Comparison of ENCODE assay signal across 23 cellular contexts in the genomic region with DNA sequence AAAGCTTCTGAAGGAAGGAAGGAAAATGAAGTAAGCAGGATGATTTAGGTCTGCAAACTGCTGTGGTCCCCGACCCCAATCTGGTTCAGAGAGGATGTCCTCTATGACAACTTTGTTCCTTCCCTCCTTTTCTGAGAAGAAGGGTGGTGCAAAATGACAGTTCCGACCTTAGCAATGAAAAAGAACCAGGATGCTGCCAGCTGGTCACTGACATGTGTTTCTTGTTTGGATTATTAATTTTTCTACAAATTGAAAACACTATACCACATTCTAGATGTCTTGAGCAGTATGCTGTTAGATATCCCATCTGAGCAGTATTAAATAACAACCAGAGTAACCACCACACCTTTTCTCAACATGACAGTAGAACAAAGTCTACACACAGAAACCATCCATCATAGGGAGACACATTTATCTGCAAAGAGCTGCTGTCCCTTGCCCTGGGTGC. TPM values are rescaled to one million over a fixed set of nuclear protein-coding genes. Genes with fewer than 3 reads are reported as not detected.
DNase-seq lines count a peak whose midpoint lies in the region; ATAC-seq, FAIRE-seq and TF ChIP-seq lines count a peak whose summit lies in the region.
"Had no signal": no experiment of that assay in that cellular context is flagged by ENCODE, and none has a peak within 500 bp of the region (broad histone marks: within the 10 kb centered on the region; RNA-seq: fewer than 3 reads in every experiment).

No MANE protein-coding gene starts in this region.

- peak; percentile 51 for ATAC-seq in stimulated activated effector memory CD8-positive, alpha-beta T cell treated with anti-CD3 and anti-CD28 coated beads, Interleukin-12 subunit alpha, Interleukin-12 subunit beta, amount 100 ng/mL, for 72 hours
- ATAC-seq: A549; body of pancreas; left ventricle myocardium superior; right cardiac atrium; stimulated activated naive B cell treated with anti-CD40 and anti-IgM and Interleukin-4, amounts not matched to agents 10 μg/mL and 1 μg/mL and 100 μg/mL, for 72 hours had no signal

- CTCF ChIA-PET in activated CD4-positive, alpha-beta T cell treated with anti-CD3 and anti-CD28 coated beads, Interleukin-2, amount 10 ng/mL, durations not matched to agents 7 days and 5 days (lab: Charles Lee) = interaction anchor here (0.7 to 1.6 kb wide), 5 partner anchors 8 to 77 kb away, joined by 3 to 4 read pairs (median 4); no protein-coding TSS in a partner anchor
- CTCF ChIA-PET in SK-N-SH (lab: Yijun Ruan, JAX) (interaction anchor here (1.5 to 3.9 kb wide), 3 partner anchors 11 to 91 kb away, joined by 3 to 21 read pairs (median 7); no protein-coding TSS in a partner anchor), endothelial cell of umbilical vein (lab: Charles Lee) (interaction anchor here (0.8 to 1.5 kb wide), 11 partner anchors 8 to 92 kb away, joined by 3 to 8 read pairs (median 3); no protein-coding TSS in a partner anchor)

- no peak overlapping the region for H2AFZ ChIP-seq in SK-N-SH (ENCODE audit: low read depth)
- peak overlapping the region; percentile 60 for H2AFZ ChIP-seq in endothelial cell of umbilical vein (ENCODE audit: low read depth, low read length)

- H3K27ac Mint-ChIP-seq in activated CD4-positive, alpha-beta T cell treated with anti-CD3 and anti-CD28 coated beads, Interleukin-2, amount 10 ng/mL, durations not matched to agents 7 days and 5 days = peak overlapping the region; percentile 88
- peak overlapping the region; percentile 35 for H3K27ac Mint-ChIP-seq in stimulated activated effector memory CD8-positive, alpha-beta T cell treated with anti-CD3 and anti-CD28 coated beads, Interleukin-12 subunit alpha, Interleukin-12 subunit beta, amount 100 ng/mL, for 72 hours
- H3K27ac Mint-ChIP-seq: activated naive CD4-positive, alpha-beta T cell treated with anti-CD3 and anti-CD28 coated beads, Interleukin-2, amount 50 U/mL, for 24 hours; endodermal cell; stimulated activated naive B cell treated with anti-CD40 and anti-IgM and Interleukin-4, amounts not matched to agents 10 μg/mL and 1 μg/mL and 100 μg/mL, for 72 hours had no signal

- H3K27me3 ChIP-seq in SK-N-SH (ENCODE audit: insufficient read depth) (no peaks in the 10 kb centered on the region), endothelial cell of umbilical vein (ENCODE audit: control insufficient read depth in 2 of 2, insufficient read depth in 2 of 2, low read length in 2 of 2) (peaks cover 0 to 2% of the 10 kb centered on the region in 2 experiments)
- H3K27me3 ChIP-seq: body of pancreas had no signal

- H3K4me3 ChIP-seq in SK-N-SH (ENCODE audit: low read depth in 2 of 2, low read length in 1 of 2) = no peak overlapping the region
- H3K4me3 ChIP-seq in endothelial cell of umbilical vein (replicated peaks in 1 of 3; ENCODE audit: insufficient read depth in 1 of 3, low read depth in 1 of 3, low read length in 3 of 3) = no peak overlapping the region
- H3K4me3 ChIP-seq: A549, body of pancreas had no signal

- TF ChIP-seq CTCF in SK-N-SH (IDR thresholded peaks at IDR 0.05) = no peak
- TF ChIP-seq CTCF in endothelial cell of umbilical vein (IDR thresholded peaks at IDR 0.05; ENCODE audit: extremely low read depth in 1 of 2, insufficient read depth in 1 of 2, low read depth in 1 of 2, low read length in 2 of 2) = no peak

- no peaks in the 10 kb centered on the region for H3K9me2 ChIP-seq in SK-N-SH

- H3K4me2 ChIP-seq in SK-N-SH (no peak overlapping the region), endothelial cell of umbilical vein (ENCODE audit: insufficient read depth, low read length) (no peak overlapping the region)
- H3K4me2 ChIP-seq: A549 had no signal

- intact Hi-C loops in endothelial cell of umbilical vein (cut with micrococcal nuclease) = no loop called here

- peak in 1 of 2 experiments; percentile 72; a peak in 1 of 4 replicates for TF ChIP-seq EP300 in SK-N-SH (IDR thresholded peaks at IDR 0.05; ENCODE audit: borderline replicate concordance in 1 of 2, low read depth in 1 of 2, low read length in 1 of 2)

- POLR2A ChIA-PET in activated CD4-positive, alpha-beta T cell treated with anti-CD3 and anti-CD28 coated beads, Interleukin-2, amount 10 ng/mL, durations not matched to agents 7 days and 5 days (lab: Charles Lee) = interaction anchor here (1.5 kb wide), 1 partner anchor 65 kb away, joined by 3 read pairs; no protein-coding TSS in a partner anchor
- POLR2A ChIA-PET in SK-N-SH (lab: Yijun Ruan, JAX) (no interaction called here), endothelial cell of umbilical vein (lab: Charles Lee) (no interaction called here)

- dilution Hi-C loops in endothelial cell of umbilical vein (cut with MboI; ENCODE audit: extremely low pct_ligation_motif_present, low sequenced_read_pairs) = no loop called here

- H3K9me1 ChIP-seq in endothelial cell of umbilical vein (replicated peaks; ENCODE audit: control insufficient read depth, extremely low read depth, insufficient read depth, low read length) = no peaks in the 10 kb centered on the region

- H3K4me1 Mint-ChIP-seq in activated CD4-positive, alpha-beta T cell treated with anti-CD3 and anti-CD28 coated beads, Interleukin-2, amount 10 ng/mL, durations not matched to agents 7 days and 5 days = peaks cover 71% of the 10 kb centered on the region
- peaks cover 23% of the 10 kb centered on the region for H3K4me1 Mint-ChIP-seq in stimulated activated effector memory CD8-positive, alpha-beta T cell treated with anti-CD3 and anti-CD28 coated beads, Interleukin-12 subunit alpha, Interleukin-12 subunit beta, amount 100 ng/mL, for 72 hours
- H3K4me1 Mint-ChIP-seq: stimulated activated naive B cell treated with anti-CD40 and anti-IgM and Interleukin-4, amounts not matched to agents 10 μg/mL and 1 μg/mL and 100 μg/mL, for 72 hours had no signal

- H3K9ac ChIP-seq in SK-N-SH = no peak overlapping the region
- H3K9ac ChIP-seq in endothelial cell of umbilical vein (replicated peaks; ENCODE audit: extremely low read depth, insufficient read depth, low read length) = no peak overlapping the region

- peaks cover 12 to 20% of the 10 kb centered on the region in 2 experiments for H3K4me1 ChIP-seq in SK-N-SH (ENCODE audit: control insufficient read depth in 1 of 2, insufficient read depth in 2 of 2, low read depth in 1 of 2, low read length in 1 of 2)
- H3K4me1 ChIP-seq in endothelial cell of umbilical vein (ENCODE audit: control insufficient read depth, extremely low read depth, insufficient read depth, low read length) = peaks cover 5% of the 10 kb centered on the region

- WGBS in SK-N-SH (ENCODE audit: low lambda C conversion rate) = 47% methylated on average over 2 of the region's 2 CpGs

- peaks cover 32% of the 10 kb centered on the region for H3K36me3 Mint-ChIP-seq in activated CD4-positive, alpha-beta T cell treated with anti-CD3 and anti-CD28 coated beads, Interleukin-2, amount 10 ng/mL, durations not matched to agents 7 days and 5 days (ENCODE audit: low read depth)
- no peaks in the 10 kb centered on the region for H3K36me3 Mint-ChIP-seq in stimulated activated effector memory CD8-positive, alpha-beta T cell treated with anti-CD3 and anti-CD28 coated beads, Interleukin-12 subunit alpha, Interleukin-12 subunit beta, amount 100 ng/mL, for 72 hours
- H3K36me3 Mint-ChIP-seq: activated naive CD4-positive, alpha-beta T cell treated with anti-CD3 and anti-CD28 coated beads, Interleukin-2, amount 50 U/mL, for 24 hours; immature natural killer cell; stimulated activated naive B cell treated with anti-CD40 and anti-IgM and Interleukin-4, amounts not matched to agents 10 μg/mL and 1 μg/mL and 100 μg/mL, for 72 hours had no signal

- H3K27ac ChIP-seq in SK-N-SH (ENCODE audit: low read depth in 2 of 2, low read length in 1 of 2) (no peak overlapping the region), endothelial cell of umbilical vein (ENCODE audit: insufficient read depth, low read depth, low read length) (no peak overlapping the region)
- H3K27ac ChIP-seq: A549 had no signal

- peaks cover 8% of the 10 kb centered on the region for H3K27me3 Mint-ChIP-seq in activated CD4-positive, alpha-beta T cell treated with anti-CD3 and anti-CD28 coated beads, Interleukin-2, amount 10 ng/mL, durations not matched to agents 7 days and 5 days
- H3K27me3 Mint-ChIP-seq: activated naive CD4-positive, alpha-beta T cell treated with anti-CD3 and anti-CD28 coated beads, Interleukin-2, amount 50 U/mL, for 24 hours had no signal

- H3K9me3 ChIP-seq in SK-N-SH = no peaks in the 10 kb centered on the region
- H3K9me3 ChIP-seq in endothelial cell of umbilical vein (replicated peaks; ENCODE audit: control insufficient read depth, insufficient read depth, low read length) = no peaks in the 10 kb centered on the region
- H3K9me3 ChIP-seq: A549, body of pancreas had no signal

- no peak for TF ChIP-seq RAD21 in SK-N-SH (IDR thresholded peaks at IDR 0.05; ENCODE audit: low read length)

- H4K20me1 ChIP-seq in SK-N-SH (ENCODE audit: insufficient read depth) (no peaks in the 10 kb centered on the region), endothelial cell of umbilical vein (replicated peaks; ENCODE audit: control insufficient read depth, extremely low read depth, insufficient read depth, low read length) (no peaks in the 10 kb centered on the region)

- H3K36me3 ChIP-seq in SK-N-SH (replicated peaks in 1 of 2; ENCODE audit: control insufficient read depth in 1 of 2, insufficient read depth in 2 of 2, low read length in 1 of 2) (no peaks in the 10 kb centered on the region), endothelial cell of umbilical vein (ENCODE audit: control insufficient read depth in 2 of 2, extremely low read depth in 1 of 2, insufficient read depth in 2 of 2, low read length in 2 of 2) (no peaks in the 10 kb centered on the region)

- BruUV-seq in endothelial cell of umbilical vein (replicated peaks; lab: Mats Ljungman, UMichigan) = no TSS peak

- H3K9me3 Mint-ChIP-seq in activated CD4-positive, alpha-beta T cell treated with anti-CD3 and anti-CD28 coated beads, Interleukin-2, amount 10 ng/mL, durations not matched to agents 7 days and 5 days = no peaks in the 10 kb centered on the region
- no peaks in the 10 kb centered on the region for H3K9me3 Mint-ChIP-seq in stimulated activated effector memory CD8-positive, alpha-beta T cell treated with anti-CD3 and anti-CD28 coated beads, Interleukin-12 subunit alpha, Interleukin-12 subunit beta, amount 100 ng/mL, for 72 hours
- H3K9me3 Mint-ChIP-seq: activated naive CD4-positive, alpha-beta T cell treated with anti-CD3 and anti-CD28 coated beads, Interleukin-2, amount 50 U/mL, for 24 hours; endodermal cell; immature natural killer cell; stimulated activated naive B cell treated with anti-CD40 and anti-IgM and Interleukin-4, amounts not matched to agents 10 μg/mL and 1 μg/mL and 100 μg/mL, for 72 hours had no signal

- H3F3A ChIP-seq in SK-N-SH (replicated peaks; ENCODE audit: insufficient read depth) = peaks cover 14% of the 10 kb centered on the region

- no peak for TF ChIP-seq POLR2A in endothelial cell of umbilical vein (IDR thresholded peaks at IDR 0.05; ENCODE audit: low read depth, low read length)

- peak; percentile 14 for DNase-seq in activated CD4-positive, alpha-beta T cell treated with anti-CD3 and anti-CD28 coated beads, Interleukin-2, amount 10 ng/mL, durations not matched to agents 7 days and 5 days
- no peak for DNase-seq in activated CD4-positive, alpha-beta T cell treated with anti-CD3 and anti-CD28 coated beads for 4 hours
- DNase-seq in SK-N-SH (no peak), endothelial cell of umbilical vein (ENCODE audit: low read depth, low spot score) (no peak), HPDE6-E6E7 (ENCODE audit: extremely low spot score) (no peak), SK-N-DZ (ENCODE audit: low spot score) (no peak), NCI-H2107 (lab: John Stamatoyannopoulos, UW) (no peak)
- DNase-seq in stimulated activated effector memory CD8-positive, alpha-beta T cell treated with anti-CD3 and anti-CD28 coated beads, Interleukin-12 subunit alpha, Interleukin-12 subunit beta, amount 100 ng/mL, for 72 hours (ENCODE audit: low spot score in 2 of 2) = no peak
- DNase-seq: body of pancreas; DMS79; endodermal cell; H7; left ventricle myocardium superior; NCI-H1436 treated with DMSO at 0.1 percent for 48 hours; NCI-H69; occipital lobe; OCI-M1; right cardiac atrium; stimulated activated naive B cell treated with anti-CD40 and anti-IgM and Interleukin-4, amounts not matched to agents 10 μg/mL and 1 μg/mL and 100 μg/mL, for 72 hours had no signal

- peak overlapping the region; percentile 48 for H3K4me3 Mint-ChIP-seq in activated CD4-positive, alpha-beta T cell treated with anti-CD3 and anti-CD28 coated beads, Interleukin-2, amount 10 ng/mL, durations not matched to agents 7 days and 5 days
- peak overlapping the region; percentile 23 for H3K4me3 Mint-ChIP-seq in stimulated activated effector memory CD8-positive, alpha-beta T cell treated with anti-CD3 and anti-CD28 coated beads, Interleukin-12 subunit alpha, Interleukin-12 subunit beta, amount 100 ng/mL, for 72 hours
- H3K4me3 Mint-ChIP-seq: endodermal cell; stimulated activated naive B cell treated with anti-CD40 and anti-IgM and Interleukin-4, amounts not matched to agents 10 μg/mL and 1 μg/mL and 100 μg/mL, for 72 hours had no signal

- no peaks in the 10 kb centered on the region for H3K79me2 ChIP-seq in SK-N-SH (ENCODE audit: insufficient read depth)
- no peaks in the 10 kb centered on the region for H3K79me2 ChIP-seq in endothelial cell of umbilical vein (ENCODE audit: control insufficient read depth, insufficient read depth, low read length)

- no peak for FAIRE-seq in endothelial cell of umbilical vein (lab: Jason Lieb, UNC)
- FAIRE-seq: A549 had no signal

RNA-seq across cellular contexts. Expression of gene CDCP1, which starts 27.5 kb away (rescaled TPM):
- total RNA-seq in activated CD4-positive, alpha-beta T cell treated with anti-CD3 and anti-CD28 coated beads, Interleukin-2, amount 10 ng/mL, durations not matched to agents 7 days and 5 days = 10 to 100 TPM; 21.7 to 22.2 TPM
- polyA plus RNA-seq in SK-N-SH (2012; rRNA removed) (2.7 and 3.6 TPM in 2 replicates), endothelial cell of umbilical vein (0.01 TPM in 1 of 2 replicates, not detected in the other)
- polyA plus RNA-seq in SK-N-SH (2012; cell fraction: cytosol; rRNA removed) = 2.2 and 2.9 TPM in 2 replicates
- polyA plus RNA-seq in SK-N-SH (2012; cell fraction: nucleus; rRNA removed) = 2.1 and 2.8 TPM in 2 replicates
- 0.22 TPM in 1 of 2 replicates, not detected in the other for total RNA-seq in endothelial cell of umbilical vein
- polyA plus RNA-seq in endothelial cell of umbilical vein (2011; cell fraction: cytosol; rRNA removed) = 0.03 and 0.04 TPM in 2 replicates
- polyA plus RNA-seq in endothelial cell of umbilical vein (2011; cell fraction: nucleus; rRNA removed) = 0.01 TPM in 1 of 2 replicates, not detected in the other
- 0.11 and 2.7 TPM in 2 replicates for polyA plus RNA-seq in endothelial cell of umbilical vein (2012)
- 0.12 and 0.15 TPM in 2 replicates for polyA minus RNA-seq in endothelial cell of umbilical vein
- polyA minus RNA-seq in endothelial cell of umbilical vein (2011; cell fraction: cytosol; rRNA and poly(A)+ RNA removed) = 3.9 TPM
- not detected in 2 replicates for polyA minus RNA-seq in endothelial cell of umbilical vein (2011; cell fraction: nucleus; rRNA and poly(A)+ RNA removed)
- not detected in 2 replicates for polyA plus RNA-seq in SK-N-DZ (2014; cell fraction: cytosol; rRNA removed)
- not detected in 2 replicates for polyA plus RNA-seq in SK-N-DZ (2014; cell fraction: nucleus; rRNA removed)
- total RNA-seq: SK-MEL-5 had no signal

Comparison
In these comparisons a context has a peak if more than half of its experiments do, and no peak if none do; other contexts are left out.
1. RNA of gene CDCP1, which starts 27.5 kb away (total RNA-seq): 21.7 to 22.2 TPM in activated CD4-positive, alpha-beta T cell treated with anti-CD3 and anti-CD28 coated beads, Interleukin-2, amount 10 ng/mL, durations not matched to agents 7 days and 5 days; 0.22 TPM in endothelial cell of umbilical vein; every median in the first group is over 10 times any median in the second.